Comparison of ENCODE assay signal across 8 cellular contexts in the genomic region with DNA sequence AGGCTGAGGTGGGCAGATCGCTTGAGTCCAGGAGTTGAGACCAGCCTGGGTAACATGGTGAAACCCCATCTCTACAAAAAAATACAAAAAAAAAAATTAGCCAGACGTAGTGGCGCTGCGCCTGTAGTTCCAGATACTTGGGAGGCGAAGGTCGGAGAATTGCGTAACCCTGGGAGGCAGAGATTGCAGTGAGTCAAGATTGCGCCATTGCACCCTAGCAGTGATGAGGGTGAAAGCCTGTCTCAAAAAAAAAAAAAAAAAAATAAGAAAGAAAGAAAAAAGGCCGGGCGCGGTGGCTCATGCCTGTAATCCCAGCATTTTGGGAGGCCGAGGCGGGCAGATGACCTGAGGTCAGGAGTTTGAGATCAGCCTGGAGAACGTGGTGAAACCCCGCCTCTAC.
DNase-seq lines count a peak whose midpoint lies in the region; ATAC-seq, FAIRE-seq and TF ChIP-seq lines count a peak whose summit lies in the region.
"Not testable (repeated sequence)": the region's sequence is repeated elsewhere in the genome, so short reads cannot be mapped to it uniquely, and the experiment has no call there.

No MANE protein-coding gene starts in this region.

- H2AK5ac ChIP-seq in IMR-90 (ENCODE audit: low read depth, low read length) = not testable (repeated sequence)

- H3K23ac ChIP-seq in IMR-90 (ENCODE audit: low read depth, low read length) = not testable (repeated sequence)

- not testable (repeated sequence) for H4K91ac ChIP-seq in IMR-90 (ENCODE audit: insufficient read depth, low read depth, low read length)

- not testable (repeated sequence) for H3K9me1 ChIP-seq in IMR-90 (ENCODE audit: insufficient read depth, low read length); K562 (ENCODE audit: control insufficient read depth, insufficient read depth, low read length)

- POLR2A ChIA-PET in IMR-90 (lab: Charles Lee; ENCODE audit: unreplicated experiment); K562 (lab: Yijun Ruan, JAX): not testable (repeated sequence)

- BruUV-seq in IMR-90 (replicated peaks; lab: Mats Ljungman, UMichigan); K562 (replicated peaks; lab: Mats Ljungman, UMichigan): not testable (repeated sequence)

- not testable (repeated sequence) for H3K9ac ChIP-seq in IMR-90 (ENCODE audit: low read depth, low read length); K562 (ENCODE audit: insufficient read depth in 1 of 2, low read depth in 2 of 2, low read length in 2 of 2)

- H3K4me1 ChIP-seq in IMR-90 (ENCODE audit: control insufficient read depth, insufficient read depth, low read length); K562 (replicated peaks in 1 of 2; ENCODE audit: control insufficient read depth in 2 of 2, insufficient read depth in 2 of 2, low read length in 2 of 2); left lung; transverse colon: not testable (repeated sequence)

- not testable (repeated sequence) for TF ChIP-seq CTCF in IMR-90 (conservative IDR thresholded peaks at IDR 0.05; ENCODE audit: low read depth, low read length); K562 (IDR thresholded peaks at IDR 0.05 in 2 of 3, conservative IDR thresholded peaks at IDR 0.05 in 1 of 3; ENCODE audit: insufficient read depth in 2 of 3, low read depth in 1 of 3, low read length in 3 of 3); left lung (IDR thresholded peaks at IDR 0.05); transverse colon (IDR thresholded peaks at IDR 0.05)

- TF ChIP-seq POLR2A in IMR-90 (IDR thresholded peaks at IDR 0.05; ENCODE audit: low read depth, low read length); K562 (conservative IDR thresholded peaks at IDR 0.05); transverse colon (IDR thresholded peaks at IDR 0.05): not testable (repeated sequence)

- ATAC-seq in IMR-90 (ENCODE audit: low read depth) = not testable (repeated sequence)
- ATAC-seq in K562 (peak; percentile 55; the same call in 1 of the 3 replicates), left lung (peak; percentile 34)

- H2BK15ac ChIP-seq in IMR-90 (ENCODE audit: low read depth, low read length) = not testable (repeated sequence)

- H2BK5ac ChIP-seq in IMR-90 (ENCODE audit: low read depth, low read length, poor library complexity, severe bottlenecking) = not testable (repeated sequence)

- intact Hi-C loops in IMR-90 (cut with micrococcal nuclease); K562 (cut with micrococcal nuclease); left lung (cut with DNase I); transverse colon (cut with DNase I; ENCODE audit: low total_unique reads): not testable (repeated sequence)

- not testable (repeated sequence) for H3K9me3 ChIP-seq in IMR-90 (ENCODE audit: control insufficient read depth, insufficient read depth, low read length); K562 (replicated peaks; ENCODE audit: control insufficient read depth, insufficient read depth, low read depth, low read length); left lung; transverse colon

- H2BK120ac ChIP-seq in IMR-90 (ENCODE audit: low read depth, low read length) = not testable (repeated sequence)

- H3K27me3 ChIP-seq in IMR-90 (ENCODE audit: control insufficient read depth, insufficient read depth, low read length); K562 (ENCODE audit: control insufficient read depth in 2 of 2, insufficient read depth in 2 of 2, low read length in 2 of 2); left lung; transverse colon: not testable (repeated sequence)

- not testable (repeated sequence) for TF ChIP-seq RAD21 in IMR-90 (IDR thresholded peaks at IDR 0.05; ENCODE audit: low read length); K562 (CRISPR knock-in tag; conservative IDR thresholded peaks at IDR 0.05 in 1 of 2, IDR thresholded peaks at IDR 0.05 in 1 of 2)

- FAIRE-seq in K562 (lab: Jason Lieb, UNC) = not testable (repeated sequence)

- no CpG with 5 or more reads among the region's 15 CpGs for WGBS in IMR-90 (ENCODE audit: extremely low coverage in 2 of 2, insufficient read length in 1 of 2), 2 experiments
- 25% methylated on average over 2 of the region's 15 CpGs for WGBS in K562 (ENCODE audit: insufficient coverage, low coverage, missing lambda C conversion rate)
- WGBS in transverse colon (ENCODE audit: low coverage in 1 of 2), 2 donors = 81% methylated on average over 15 of the region's 15 CpGs; no CpG with 5 or more reads in 1 of the 2 donors

- H3K79me2 ChIP-seq in K562 (ENCODE audit: control insufficient read depth, insufficient read depth, low read length) = not testable (repeated sequence)

- H3K36me3 ChIP-seq in IMR-90 (ENCODE audit: control insufficient read depth, insufficient read depth, low read length); K562 (ENCODE audit: control insufficient read depth, insufficient read depth, low read length); left lung; transverse colon: not testable (repeated sequence)

- CTCF ChIA-PET in IMR-90 (lab: Yijun Ruan, JAX) = interaction anchor here (0.7 kb wide), 1 partner anchor 258 kb away, joined by 3 read pairs; no protein-coding TSS in a partner anchor
- CTCF ChIA-PET in K562 (lab: Yijun Ruan, JAX; ENCODE audit: low intra/inter-chr PET ratio) = not testable (repeated sequence)

- H3K27ac ChIP-seq in IMR-90 (ENCODE audit: insufficient read depth, low read length); K562 (ENCODE audit: extremely low read depth, low read depth, low read length); left lung; transverse colon: not testable (repeated sequence)

- not testable (repeated sequence) for H2AK9ac ChIP-seq in IMR-90 (replicated peaks; ENCODE audit: low read depth, low read length, poor library complexity)

- not testable (repeated sequence) for TF ChIP-seq EP300 in K562 (IDR thresholded peaks at IDR 0.05; ENCODE audit: low read length); transverse colon (IDR thresholded peaks at IDR 0.05; ENCODE audit: low read depth)

- dilution Hi-C loops in IMR-90 (cut with HindIII; ENCODE audit: low sequenced_read_pairs, unreplicated experiment) = not testable (repeated sequence)

- DNase-seq in AML-193 (lab: John Stamatoyannopoulos, UW) = peak; percentile 65 to 66
- not testable (repeated sequence) for DNase-seq in IMR-90
- DNase-seq in NCI-H460 (ENCODE audit: extremely low read depth, low read depth) = peak; percentile 69
- DNase-seq in SIG-M5 treated with dmso at 0.1 percent for 504 hours (lab: John Stamatoyannopoulos, UW; ENCODE audit: unreplicated experiment) = peak; percentile 68
- DNase-seq in K562 (ENCODE audit: extremely low read depth in 1 of 4, low spot score in 3 of 4) = peak in 1 of 4 experiments; percentile 14
- DNase-seq in fibroblast of gingiva (ENCODE audit: low read depth) = peak; percentile 2
- peak in 1 of 2 donors; percentile 54 for DNase-seq in left lung
- DNase-seq in transverse colon = peak; percentile 19

- not testable (repeated sequence) for H3K79me1 ChIP-seq in IMR-90 (ENCODE audit: low read depth in 1 of 2, low read length in 2 of 2)

- H2AFZ ChIP-seq in IMR-90 (replicated peaks; ENCODE audit: low read length, poor library complexity); K562 (ENCODE audit: low read depth, low read length): not testable (repeated sequence)

- H3K56ac ChIP-seq in IMR-90 (ENCODE audit: extremely low read depth, insufficient read depth, low read length) = not testable (repeated sequence)

- not testable (repeated sequence) for H4K5ac ChIP-seq in IMR-90 (ENCODE audit: low read depth, low read length)

- not testable (repeated sequence) for H3K14ac ChIP-seq in IMR-90 (replicated peaks; ENCODE audit: low read depth, low read length)

- H4K20me1 ChIP-seq in IMR-90 (ENCODE audit: insufficient read depth, low read length); K562 (replicated peaks; ENCODE audit: control insufficient read depth, insufficient read depth, low read length): not testable (repeated sequence)

- not testable (repeated sequence) for H2BK20ac ChIP-seq in IMR-90 (ENCODE audit: low read depth, low read length)

- not testable (repeated sequence) for H4K8ac ChIP-seq in IMR-90 (ENCODE audit: low read depth in 2 of 2, low read length in 2 of 2)

- not testable (repeated sequence) for H3K4me3 ChIP-seq in IMR-90 (ENCODE audit: insufficient read depth, low read depth, low read length); K562; left lung; transverse colon

- H3K4me2 ChIP-seq in IMR-90 (ENCODE audit: low read depth, low read length); K562 (ENCODE audit: insufficient read depth, low read length): not testable (repeated sequence)

- in situ Hi-C loops in IMR-90 (cut with MboI; ENCODE audit: low sequenced_read_pairs); K562 (cut with MboI); transverse colon (cut with MboI; ENCODE audit: low pct_ligation_motif_present in 1 of 4, low pct_unique_long_range_greater_than_20kb in 1 of 4, low sequenced_read_pairs in 3 of 4): not testable (repeated sequence)

- not testable (repeated sequence) for H3K4ac ChIP-seq in IMR-90 (ENCODE audit: low read depth, low read length)

- not testable (repeated sequence) for H3K18ac ChIP-seq in IMR-90 (ENCODE audit: low read depth, low read length)

TF ChIP-seq in IMR-90, 13 proteins besides CTCF, POLR2A, EP300 and RAD21:
- TF ChIP-seq CEBPB (IDR thresholded peaks at IDR 0.05; ENCODE audit: low read depth, low read length) = peak; percentile 82

TF ChIP-seq in K562, 482 proteins besides CTCF, POLR2A, EP300 and RAD21 (continues in another document):
- TF ChIP-seq TRIM24 (IDR thresholded peaks at IDR 0.05) (peak; percentile 52 to 71; a peak in 3 of 4 replicates), ATF3 (IDR thresholded peaks at IDR 0.05) (peak; percentile 35)
- TF ChIP-seq ATF3 (CRISPR knock-in tag; conservative IDR thresholded peaks at IDR 0.05) = not testable (repeated sequence)
